In the genomic region with DNA sequence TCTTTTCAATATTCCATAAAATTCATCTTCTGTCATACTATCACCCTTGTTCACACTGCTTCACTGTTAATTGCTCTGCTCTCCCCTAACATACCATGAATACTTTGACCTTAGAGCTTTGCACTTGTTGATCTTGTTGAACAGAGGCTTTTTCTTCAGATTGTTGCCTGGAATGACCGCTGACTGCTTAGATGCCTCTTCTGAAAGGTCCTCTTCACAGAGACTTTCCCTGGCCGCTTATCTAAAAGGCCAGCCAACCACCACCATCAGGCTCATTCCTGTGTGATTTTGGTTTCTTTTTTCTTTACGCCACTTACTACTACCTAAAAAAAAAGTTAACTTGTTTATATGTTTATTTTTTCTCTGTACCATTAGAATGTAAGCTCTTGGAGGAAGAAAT, we compare ENCODE assay signal across 16 cellular contexts.
DNase-seq lines count a peak whose midpoint lies in the region; ATAC-seq lines count a peak whose summit lies in the region.
"Had no signal": no experiment of that assay in that cellular context is flagged by ENCODE, and none has a peak within 500 bp of the region (broad histone marks: within the 10 kb centered on the region; RNA-seq: fewer than 3 reads in every experiment).

No MANE protein-coding gene starts in this region.

- intact Hi-C loops in cardiac septum (cut with DNase I) = no loop called here

- in situ Hi-C loops in SK-MEL-5 (cut with HindIII; ENCODE audit: low pct_unique_long_range_greater_than_20kb, low sequenced_read_pairs) = no loop called here

- DNase-seq in OCI-M1 (lab: John Stamatoyannopoulos, UW) = peak; percentile 46
- DNase-seq in SK-MEL-5 (ENCODE audit: low read depth, low spot score) = peak; percentile 18
- no peak for DNase-seq in left lobe of liver (ENCODE audit: low spot score)
- no peak for DNase-seq in NCI-H187 (lab: John Stamatoyannopoulos, UW)
- DNase-seq in NCI-H524 treated with DMSO at 0.1 percent for 48 hours (lab: John Stamatoyannopoulos, UW) = no peak
- DNase-seq in cardiac septum (ENCODE audit: low spot score) = no peak
- DNase-seq: C1 segment of cervical spinal cord; Calu3; CD4-positive, alpha-beta memory T cell; COR-L47; DMS53; DMS79 treated with DMSO at 0.1 percent for 48 hours; GF-D8; H9 had no signal

- ATAC-seq in left lobe of liver = peak; percentile 84
- ATAC-seq: GM23338, HCT116 had no signal

Comparison
In these comparisons a context has a peak if more than half of its experiments do, and no peak if none do; other contexts are left out.
1. DNase-seq: peak in OCI-M1 (single experiment) and SK-MEL-5 (single experiment); none in left lobe of liver (single experiment), NCI-H187 (0 of 2), NCI-H524 treated with DMSO at 0.1 percent for 48 hours (single experiment) and cardiac septum (single experiment).